ENCODE assay signal across 8 cellular contexts in genomic region chrX:47658684-47659515, GRCh38. TPM values are rescaled to one million over a fixed set of nuclear protein-coding genes. Genes with fewer than 3 reads are reported as not detected.
A peak's percentile ranks its signal among the peaks of the same experiment; 100 is the strongest.
DNase-seq lines count a peak whose midpoint lies in the region; ATAC-seq, FAIRE-seq and TF ChIP-seq lines count a peak whose summit lies in the region.

TSS of gene UXT (minus strand) at chrX:47659180. CDS start at chrX:47658927, 253 bp downstream.

- peak within 1 kb of the TSS; percentile 98 for H3K9ac ChIP-seq in smooth muscle cell (ENCODE audit: low read depth)

- H3K79me2 ChIP-seq in ACC112 (ENCODE audit: control insufficient read depth, insufficient read depth, low read length, unreplicated experiment) = peaks cover 6% of the 10 kb centered on the region
- peaks cover 9% of the 10 kb centered on the region for H3K79me2 ChIP-seq in smooth muscle cell (ENCODE audit: low read depth)

- TF ChIP-seq CTCF in WI38 (IDR thresholded peaks at IDR 0.05; ENCODE audit: low read depth, low read length) (no peak), bronchial epithelial cell (IDR thresholded peaks at IDR 0.05; ENCODE audit: insufficient read depth, low read length, severe bottlenecking) (no peak), smooth muscle cell (IDR thresholded peaks at IDR 0.05; ENCODE audit: borderline replicate concordance, insufficient read depth, poor library complexity, severe bottlenecking) (no peak)

- H3F3A ChIP-seq in smooth muscle cell (ENCODE audit: low read depth) = peaks cover 5% of the 10 kb centered on the region

- peak within 1 kb of the TSS; percentile 83 for H3K4me2 ChIP-seq in smooth muscle cell

- H3K27me3 ChIP-seq in ACC112 (ENCODE audit: insufficient read depth, low read length) (no peaks in the 10 kb centered on the region), bronchial epithelial cell (ENCODE audit: control insufficient read depth, insufficient read depth, low read length) (no peaks in the 10 kb centered on the region), smooth muscle cell (ENCODE audit: low read depth) (no peaks in the 10 kb centered on the region)

- H3K27ac ChIP-seq in ACC112 (ENCODE audit: low read depth, low read length) (peak within 1 kb of the TSS; percentile 99), smooth muscle cell (ENCODE audit: low read depth) (peak within 1 kb of the TSS; percentile 98)

- H3K4me3 ChIP-seq in ACC112 (ENCODE audit: low read depth, low read length) = peak within 1 kb of the TSS; percentile 97
- peak within 1 kb of the TSS; percentile 66 for H3K4me3 ChIP-seq in WI38 (ENCODE audit: low read depth, low read length)
- H3K4me3 ChIP-seq in bronchial epithelial cell (ENCODE audit: low read depth, low read length) = peak within 1 kb of the TSS; percentile 82
- H3K4me3 ChIP-seq in smooth muscle cell = peak within 1 kb of the TSS; percentile 66

- H2AFZ ChIP-seq in ACC112 (ENCODE audit: low read length, unreplicated experiment) (peak within 1 kb of the TSS; percentile 78), smooth muscle cell (ENCODE audit: low read depth) (no peak within 1 kb of the TSS)

- DNase-seq in NCI-H2227 treated with DMSO at 0.1 percent for 48 hours (lab: John Stamatoyannopoulos, UW) = peak; percentile 99
- DNase-seq in bronchial epithelial cell (ENCODE audit: low read depth) = peak; percentile 78
- peak; percentile 81 for DNase-seq in iPS-NIHi11 (ENCODE audit: low spot score)
- DNase-seq in smooth muscle cell (lab: John Stamatoyannopoulos, UW; ENCODE audit: unreplicated experiment) = peak; percentile 86

- ATAC-seq in GM18870 (IDR thresholded peaks at IDR 0.05; ENCODE audit: unreplicated experiment) = peak; percentile 57
- peak; percentile 77 for ATAC-seq in HG03139 (IDR thresholded peaks at IDR 0.05; ENCODE audit: unreplicated experiment)

- H3K9me3 ChIP-seq in smooth muscle cell (replicated peaks; ENCODE audit: low read depth) = no peaks in the 10 kb centered on the region

- 45% methylated on average over 51 of the region's 58 CpGs for WGBS in smooth muscle cell (ENCODE audit: low lambda C conversion rate)

- H3K36me3 ChIP-seq in ACC112 (ENCODE audit: insufficient read depth, low read length) (peaks cover 12% of the 10 kb centered on the region), bronchial epithelial cell (ENCODE audit: control insufficient read depth, insufficient read depth, low read length) (peaks cover 1% of the 10 kb centered on the region), smooth muscle cell (ENCODE audit: low read depth) (no peaks in the 10 kb centered on the region)

- no peaks in the 10 kb centered on the region for H4K20me1 ChIP-seq in smooth muscle cell (ENCODE audit: low read depth)

- H3K4me1 ChIP-seq in ACC112 (ENCODE audit: control insufficient read depth, insufficient read depth, low read length, unreplicated experiment) = peaks cover 25% of the 10 kb centered on the region
- H3K4me1 ChIP-seq in smooth muscle cell (ENCODE audit: low read depth) = no peaks in the 10 kb centered on the region

- no peak for FAIRE-seq in bronchial epithelial cell (lab: Jason Lieb, UNC)

RNA-seq across cellular contexts. Expression of gene UXT, which starts in this region (rescaled TPM):
- 109 and 144 TPM in 2 replicates for total RNA-seq in bronchial epithelial cell
- total RNA-seq in smooth muscle cell = 166 and 230 TPM in 2 replicates
- polyA plus RNA-seq in smooth muscle cell = 198 and 204 TPM in 2 replicates

Comparison
In these comparisons a context has a peak if more than half of its experiments do, and no peak if none do; other contexts are left out.
1. Peak in every context shown above with its lines: DNase-seq, ATAC-seq, H3K4me3 ChIP-seq and H3K27ac ChIP-seq.